In genomic region chr4:38668203-38668602, GRCh38 we compare ENCODE assay signal across 2 cellular contexts.
A peak's percentile ranks its signal among the peaks of the same experiment; 100 is the strongest.
TF ChIP-seq lines count a peak whose summit lies in the region.

No MANE protein-coding gene starts in this region.

TF ChIP-seq in HCT116, 20 proteins besides CTCF, POLR2A, EP300 and RAD21 (continued from another document):
- TF ChIP-seq TCF7L2 (IDR thresholded peaks at IDR 0.05; ENCODE audit: borderline replicate concordance, extremely low read depth, insufficient read depth, insufficient read length) (no peak), SRF (IDR thresholded peaks at IDR 0.05; ENCODE audit: low read depth) (no peak), EZH2phosphoT487 (IDR thresholded peaks at IDR 0.05; ENCODE audit: borderline replicate concordance) (no peak), ZFX (IDR thresholded peaks at IDR 0.05) (no peak), EGR1 (IDR thresholded peaks at IDR 0.05; ENCODE audit: low read depth) (no peak), SP1 (IDR thresholded peaks at IDR 0.05; ENCODE audit: low read depth) (no peak), ZNF274 (IDR thresholded peaks at IDR 0.05; ENCODE audit: low read depth, low read length) (no peak), MAX (IDR thresholded peaks at IDR 0.05) (no peak), CBX3 (IDR thresholded peaks at IDR 0.05; ENCODE audit: low read depth) (no peak), EZH2 (IDR thresholded peaks at IDR 0.05) (no peak), CEBPB (IDR thresholded peaks at IDR 0.05; ENCODE audit: low read depth) (no peak), REST (IDR thresholded peaks at IDR 0.05; ENCODE audit: low read depth) (no peak), FOSL1 (IDR thresholded peaks at IDR 0.05; ENCODE audit: low read depth) (no peak), POLR2AphosphoS5 (IDR thresholded peaks at IDR 0.05; ENCODE audit: low read depth, low read length) (no peak), ATF3 (IDR thresholded peaks at IDR 0.05) (no peak)

TF ChIP-seq in K562, 482 proteins besides CTCF, POLR2A, EP300 and RAD21 (continued from another document):
- TF ChIP-seq ZNF592 (IDR thresholded peaks at IDR 0.05) (no peak), ZNF12 (CRISPR knock-in tag; IDR thresholded peaks at IDR 0.05) (no peak), NEUROD1 (IDR thresholded peaks at IDR 0.05; ENCODE audit: borderline replicate concordance, low read depth, low read length, partially characterized antibody) (no peak), ZNF277 (CRISPR knock-in tag; IDR thresholded peaks at IDR 0.05; ENCODE audit: borderline replicate concordance) (no peak), PTTG1 (tag; IDR thresholded peaks at IDR 0.05; ENCODE audit: low read depth) (no peak), ZNF133 (CRISPR knock-in tag; IDR thresholded peaks at IDR 0.05) (no peak), MBD1 (CRISPR knock-in tag; IDR thresholded peaks at IDR 0.05) (no peak), MAFF (IDR thresholded peaks at IDR 0.05; ENCODE audit: low read length) (0 out of 2 replicates have a peak, but pooled peaks have one; percentile 17), CHD1 (IDR thresholded peaks at IDR 0.05; ENCODE audit: low read length) (no peak), HES1 (IDR thresholded peaks at IDR 0.05; ENCODE audit: low read depth) (no peak), TCFL5 (CRISPR knock-in tag; conservative IDR thresholded peaks at IDR 0.05) (no peak), ZNF316 (IDR thresholded peaks at IDR 0.05) (peak; percentile 67), KLF1 (tag; IDR thresholded peaks at IDR 0.05) (no peak), NFATC3 (IDR thresholded peaks at IDR 0.05) (no peak), C11orf30 (IDR thresholded peaks at IDR 0.05; ENCODE audit: low read depth) (peak; percentile 32; the same call in 1 of the 2 replicates), SIRT6 (IDR thresholded peaks at IDR 0.05; ENCODE audit: low read depth, low read length) (no peak), ZC3H11A (IDR thresholded peaks at IDR 0.05; ENCODE audit: low read depth, low read length) (no peak), ZFP36 (IDR thresholded peaks at IDR 0.05; ENCODE audit: low read depth, low read length, partially characterized antibody) (no peak), ZNF512 (tag; IDR thresholded peaks at IDR 0.05) (0 out of 2 replicates have a peak, but pooled peaks have one; percentile 20), ZNF518B (CRISPR knock-in tag; IDR thresholded peaks at IDR 0.05) (no peak), RBM25 (IDR thresholded peaks at IDR 0.05; ENCODE audit: low read depth, low read length, severe bottlenecking) (no peak)
